ENCODE assay signal across 8 cellular contexts in genomic region chr12:4153343-4153892, GRCh38.
DNase-seq lines count a peak whose midpoint lies in the region; ATAC-seq and TF ChIP-seq lines count a peak whose summit lies in the region.

No MANE protein-coding gene starts in this region.

- H3K79me2 ChIP-seq in DND-41 (ENCODE audit: insufficient read depth, low read length), result no peaks in the 10 kb centered on the region

- H4K20me1 ChIP-seq in DND-41 (ENCODE audit: insufficient read depth, low read length), result no peaks in the 10 kb centered on the region

- H3K4me1 Mint-ChIP-seq in activated T-helper 17 cell treated with anti-CD3 and anti-CD28 coated beads, Interleukin-2, amount 50 U/mL, for 72 hours, result peaks cover 51% of the 10 kb centered on the region
- peaks cover 27% of the 10 kb centered on the region for H3K4me1 Mint-ChIP-seq in nephron progenitor cell
- H3K4me1 Mint-ChIP-seq in endothelial cell (ENCODE audit: unreplicated experiment), result peaks cover 8% of the 10 kb centered on the region

- H3K36me3 Mint-ChIP-seq in activated T-helper 17 cell treated with anti-CD3 and anti-CD28 coated beads, Interleukin-2, amount 50 U/mL, for 72 hours (ENCODE audit: low read depth), result no peaks in the 10 kb centered on the region
- no peaks in the 10 kb centered on the region for H3K36me3 Mint-ChIP-seq in nephron progenitor cell (ENCODE audit: low read depth)
- H3K36me3 Mint-ChIP-seq in endothelial cell (ENCODE audit: low read depth, unreplicated experiment), result no peaks in the 10 kb centered on the region

- H3K27ac Mint-ChIP-seq in activated T-helper 17 cell treated with anti-CD3 and anti-CD28 coated beads, Interleukin-2, amount 50 U/mL, for 72 hours, result peak overlapping the region; percentile 92
- H3K27ac Mint-ChIP-seq in nephron progenitor cell (no peak overlapping the region), endothelial cell (ENCODE audit: unreplicated experiment) (no peak overlapping the region)

- H3K27me3 Mint-ChIP-seq in activated T-helper 17 cell treated with anti-CD3 and anti-CD28 coated beads, Interleukin-2, amount 50 U/mL, for 72 hours, result no peaks in the 10 kb centered on the region
- H3K27me3 Mint-ChIP-seq in nephron progenitor cell (ENCODE audit: low read depth, poor library complexity), result peaks cover 6% of the 10 kb centered on the region
- peaks cover 5% of the 10 kb centered on the region for H3K27me3 Mint-ChIP-seq in endothelial cell (ENCODE audit: unreplicated experiment)

- no peak overlapping the region for H3K4me2 ChIP-seq in DND-41 (ENCODE audit: insufficient read depth, low read length)

- peak; percentile 71 for ATAC-seq in DND-41 (ENCODE audit: insufficient read depth, low read depth)
- ATAC-seq in GM21367 (IDR thresholded peaks at IDR 0.05; ENCODE audit: unreplicated experiment), result peak; percentile 75
- ATAC-seq in activated T-helper 17 cell treated with anti-CD3 and anti-CD28 coated beads, Interleukin-2, amount 50 U/mL, for 72 hours (replicated peaks), result peak; percentile 86

- H3K4me1 ChIP-seq in DND-41 (ENCODE audit: insufficient read depth, low read length), result peaks cover 14% of the 10 kb centered on the region

- H3K27me3 ChIP-seq in DND-41 (ENCODE audit: insufficient read depth, low read length, poor library complexity), result no peaks in the 10 kb centered on the region
- no peaks in the 10 kb centered on the region for H3K27me3 ChIP-seq in HL-60 (ENCODE audit: insufficient read depth, poor library complexity, severe bottlenecking)

- H3K9me3 ChIP-seq in DND-41 (ENCODE audit: insufficient read depth, low read length, severe bottlenecking), result no peaks in the 10 kb centered on the region

- H3K36me3 ChIP-seq in DND-41 (ENCODE audit: insufficient read depth, low read length), result no peaks in the 10 kb centered on the region

- no peak overlapping the region; the same call in 1 of the 2 replicates for H2AFZ ChIP-seq in DND-41 (ENCODE audit: low read depth, low read length)

- H3K9ac ChIP-seq in DND-41 (ENCODE audit: low read depth, low read length), result no peak overlapping the region

- H3K9me3 Mint-ChIP-seq in activated T-helper 17 cell treated with anti-CD3 and anti-CD28 coated beads, Interleukin-2, amount 50 U/mL, for 72 hours, result peaks cover 3% of the 10 kb centered on the region
- H3K9me3 Mint-ChIP-seq in nephron progenitor cell, result peaks cover 20% of the 10 kb centered on the region
- no peaks in the 10 kb centered on the region for H3K9me3 Mint-ChIP-seq in endothelial cell (ENCODE audit: unreplicated experiment)

- H3K27ac ChIP-seq in DND-41 (ENCODE audit: low read length), result no peak overlapping the region
- peak overlapping the region; percentile 58 for H3K27ac ChIP-seq in HL-60 (replicated peaks)

- peak; percentile 72 for DNase-seq in DND-41
- peak in 1 of 2 experiments; percentile 60 for DNase-seq in HL-60 (ENCODE audit: low read depth in 1 of 2, low spot score in 1 of 2)
- DNase-seq in stimulated activated CD4-positive, alpha-beta T cell treated with anti-CD3 and anti-CD28 coated beads, TNF-alpha, amount 100 ng/mL, for 24 hours (ENCODE audit: low read depth in 3 of 3), result peak; percentile 37 to 69 (median 38)
- no peak for DNase-seq in nephron progenitor cell
- no peak for DNase-seq in endothelial cell (ENCODE audit: low spot score)
- DNase-seq in epidermal melanocyte (ENCODE audit: insufficient read length, low spot score), result no peak

- H3K4me3 ChIP-seq in DND-41 (ENCODE audit: low read depth in 1 of 2, low read length in 2 of 2) (no peak overlapping the region), HL-60 (replicated peaks; ENCODE audit: insufficient read depth, low read length) (no peak overlapping the region)

- TF ChIP-seq CTCF in DND-41 (IDR thresholded peaks at IDR 0.05; ENCODE audit: borderline replicate concordance, extremely low read depth, low read length, poor library complexity, severe bottlenecking) (no peak), HL-60 (IDR thresholded peaks at IDR 0.05; ENCODE audit: insufficient read depth, low read length) (no peak), nephron progenitor cell (IDR thresholded peaks at IDR 0.05) (no peak), endothelial cell (IDR thresholded peaks at IDR 0.05; ENCODE audit: unreplicated experiment) (no peak)

- peak overlapping the region; percentile 64 for H3K4me3 Mint-ChIP-seq in activated T-helper 17 cell treated with anti-CD3 and anti-CD28 coated beads, Interleukin-2, amount 50 U/mL, for 72 hours
- no peak overlapping the region for H3K4me3 Mint-ChIP-seq in nephron progenitor cell
- no peak overlapping the region for H3K4me3 Mint-ChIP-seq in endothelial cell (ENCODE audit: unreplicated experiment)

Comparison
In these comparisons a context has a peak if more than half of its experiments do, and no peak if none do; other contexts are left out.
1. DNase-seq: peak in DND-41 (single experiment) and stimulated activated CD4-positive, alpha-beta T cell treated with anti-CD3 and anti-CD28 coated beads, TNF-alpha, amount 100 ng/mL, for 24 hours (3 of 3); none in nephron progenitor cell (single experiment), endothelial cell (single experiment) and epidermal melanocyte (single experiment).
2. Peak in every context shown above with its lines, with median percentiles within 50 percentile points of each other: ATAC-seq.